ENCODE assay signal across 15 cellular contexts in the genomic region with DNA sequence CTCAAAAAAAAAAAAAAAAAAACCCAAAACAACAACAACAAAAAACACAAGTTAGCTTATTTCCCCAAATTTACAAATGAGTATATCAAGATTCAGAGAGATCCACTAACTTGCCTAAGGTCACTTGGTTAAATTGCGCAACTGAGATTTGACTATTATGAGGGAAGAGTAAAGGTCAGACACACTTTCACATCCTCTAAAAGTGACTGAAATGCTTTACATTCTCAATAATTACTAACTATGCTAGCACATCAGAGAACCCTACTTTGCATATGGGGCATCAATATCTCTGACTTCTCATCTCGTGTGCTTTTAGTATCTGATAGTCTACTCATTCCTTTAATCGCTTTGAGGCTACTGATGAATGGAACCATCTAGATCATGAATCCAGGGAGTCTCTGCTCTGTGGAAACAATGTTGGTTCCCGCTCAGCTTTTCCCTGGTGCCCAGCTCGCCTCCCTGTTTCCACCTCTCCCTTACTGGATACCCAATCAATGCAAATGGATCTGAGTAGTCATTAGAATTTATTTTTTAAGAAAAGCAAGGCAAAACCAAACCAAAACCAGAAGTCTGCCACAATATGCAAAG.
DNase-seq lines count a peak whose midpoint lies in the region; ATAC-seq and TF ChIP-seq lines count a peak whose summit lies in the region.
"Had no signal": no experiment of that assay in that cellular context is flagged by ENCODE, and none has a peak within 500 bp of the region (broad histone marks: within the 10 kb centered on the region; RNA-seq: fewer than 3 reads in every experiment).

No MANE protein-coding gene starts in this region.

- peak overlapping the region; percentile 73 for H3K4me2 ChIP-seq in OCI-LY3 (ENCODE audit: low read length)

- H2AFZ ChIP-seq in OCI-LY3 (ENCODE audit: low read depth, low read length): no peak overlapping the region

- peaks cover 20% of the 10 kb centered on the region for H3K4me1 ChIP-seq in OCI-LY3 (ENCODE audit: low read length)

- peaks cover 8% of the 10 kb centered on the region for H3K9me3 Mint-ChIP-seq in CD4-positive, alpha-beta T cell

- TF ChIP-seq CTCF in OCI-LY3 (IDR thresholded peaks at IDR 0.05; ENCODE audit: low read depth, low read length): no peak
- TF ChIP-seq CTCF in CD4-positive, alpha-beta T cell (IDR thresholded peaks at IDR 0.05): no peak

- H3K9ac ChIP-seq in OCI-LY3 (ENCODE audit: low read length): no peak overlapping the region

- H3K9me3 ChIP-seq in OCI-LY3 (ENCODE audit: insufficient read depth, low read length): no peaks in the 10 kb centered on the region
- no peaks in the 10 kb centered on the region for H3K9me3 ChIP-seq in CD4-positive, alpha-beta T cell (ENCODE audit: control insufficient read depth, low read length)

- 0 out of 2 replicates have a peak, but pooled peaks cover 3% of the 10 kb centered on the region for H3K27me3 ChIP-seq in OCI-LY3 (ENCODE audit: low read depth, low read length)
- no peaks in the 10 kb centered on the region for H3K27me3 ChIP-seq in CD4-positive, alpha-beta T cell (ENCODE audit: control insufficient read depth, insufficient read depth, low read length)

- no peak overlapping the region for H3K27ac ChIP-seq in OCI-LY3 (ENCODE audit: low read length)
- no peak overlapping the region for H3K27ac ChIP-seq in CD4-positive, alpha-beta T cell (ENCODE audit: low read depth, low read length)
- H3K27ac ChIP-seq: coronary artery, skin epidermis had no signal

- H3K36me3 Mint-ChIP-seq in CD4-positive, alpha-beta T cell (ENCODE audit: low read depth): no peaks in the 10 kb centered on the region
- H3K36me3 Mint-ChIP-seq: CD4-positive, alpha-beta memory T cell; mesothelial cell of epicardium; stimulated activated effector memory CD8-positive, alpha-beta T cell treated with anti-CD3 and anti-CD28 coated beads, Interleukin-12 subunit alpha, Interleukin-12 subunit beta, amount 100 ng/mL, for 72 hours had no signal

- H3K4me3 Mint-ChIP-seq in CD4-positive, alpha-beta T cell: no peak overlapping the region
- H3K4me3 Mint-ChIP-seq: CD4-positive, alpha-beta memory T cell; mesothelial cell of epicardium; stimulated activated effector memory CD8-positive, alpha-beta T cell treated with anti-CD3 and anti-CD28 coated beads, Interleukin-12 subunit alpha, Interleukin-12 subunit beta, amount 100 ng/mL, for 72 hours had no signal

- H3K27ac Mint-ChIP-seq in CD4-positive, alpha-beta T cell: no peak overlapping the region
- H3K27ac Mint-ChIP-seq: CD4-positive, alpha-beta memory T cell; mesothelial cell of epicardium; stimulated activated effector memory CD8-positive, alpha-beta T cell treated with anti-CD3 and anti-CD28 coated beads, Interleukin-12 subunit alpha, Interleukin-12 subunit beta, amount 100 ng/mL, for 72 hours had no signal

- no peaks in the 10 kb centered on the region for H3K27me3 Mint-ChIP-seq in CD4-positive, alpha-beta T cell

- no peaks in the 10 kb centered on the region for H3K4me1 Mint-ChIP-seq in CD4-positive, alpha-beta T cell (ENCODE audit: low read depth)
- H3K4me1 Mint-ChIP-seq: CD4-positive, alpha-beta memory T cell had no signal

- H3K4me3 ChIP-seq in OCI-LY3 (ENCODE audit: low read length): peak overlapping the region; percentile 49
- H3K4me3 ChIP-seq: coronary artery, skin epidermis had no signal

- POLR2A ChIA-PET in CD4-positive, alpha-beta T cell (lab: Charles Lee): no interaction called here

- no peaks in the 10 kb centered on the region for H3K36me3 ChIP-seq in OCI-LY3 (replicated peaks; ENCODE audit: low read depth, low read length)

- DNase-seq in stimulated activated CD4-positive, alpha-beta T cell treated with anti-CD3 and anti-CD28 coated beads, Interleukin-4, amount 100 ng/mL, for 24 hours: no peak
- no peak for DNase-seq in amygdala (lab: John Stamatoyannopoulos, UW)
- DNase-seq in CD4-positive, alpha-beta T cell: no peak
- DNase-seq: activated gamma-delta T cell treated with Interleukin-2 at 50 U/mL for 16 hours; CD4-positive, alpha-beta memory T cell; NK-92 treated with Interleukin-12 subunit alpha and Interleukin-12 subunit beta, amount 100 ng/mL, for 24 hours had no signal

- peak; percentile 100 for ATAC-seq in GM18861 (IDR thresholded peaks at IDR 0.05; ENCODE audit: unreplicated experiment)
- ATAC-seq in GM21528 (IDR thresholded peaks at IDR 0.05; ENCODE audit: low FRiP score, unreplicated experiment): peak; percentile 99
- ATAC-seq in HG03108 (IDR thresholded peaks at IDR 0.05; ENCODE audit: unreplicated experiment): peak; percentile 97
- ATAC-seq in activated CD4-positive, CD25-positive, alpha-beta regulatory T cell treated with anti-CD3 and anti-CD28 coated beads, Interleukin-2, amount 50 U/mL, for 24 hours: no peak
- no peak for ATAC-seq in CD4-positive, alpha-beta T cell (ENCODE audit: poor library complexity)
- ATAC-seq: stimulated activated effector memory CD8-positive, alpha-beta T cell treated with anti-CD3 and anti-CD28 coated beads, Interleukin-12 subunit alpha, Interleukin-12 subunit beta, amount 100 ng/mL, for 72 hours had no signal

- peaks cover 10% of the 10 kb centered on the region for H4K20me1 ChIP-seq in OCI-LY3 (ENCODE audit: insufficient read depth, low read length)

- CTCF ChIA-PET in CD4-positive, alpha-beta T cell (lab: Charles Lee): no interaction called here

- H3K79me2 ChIP-seq in OCI-LY3 (ENCODE audit: low read length): no peaks in the 10 kb centered on the region

- intact Hi-C loops in CD4-positive, alpha-beta T cell (cut with DNase I, micrococcal nuclease): no loop called here

Comparison
In these comparisons a context has a peak if more than half of its experiments do, and no peak if none do; other contexts are left out.
1. ATAC-seq: peak in GM18861 (single experiment), GM21528 (single experiment) and HG03108 (single experiment); none in activated CD4-positive, CD25-positive, alpha-beta regulatory T cell treated with anti-CD3 and anti-CD28 coated beads, Interleukin-2, amount 50 U/mL, for 24 hours (0 of 2) and CD4-positive, alpha-beta T cell (single experiment).